ENCODE assay signal across 25 cellular contexts in genomic region chr17:14317383-14317782, GRCh38. TPM values are rescaled to one million over a fixed set of nuclear protein-coding genes. Genes with fewer than 3 reads are reported as not detected.
DNase-seq lines count a peak whose midpoint lies in the region; ATAC-seq and TF ChIP-seq lines count a peak whose summit lies in the region.
"Had no signal": no experiment of that assay in that cellular context is flagged by ENCODE, and none has a peak within 500 bp of the region (broad histone marks: within the 10 kb centered on the region; RNA-seq: fewer than 3 reads in every experiment).

No MANE protein-coding gene starts in this region.

- peaks cover 57% of the 10 kb centered on the region for H3K4me1 ChIP-seq in GM23338 (ENCODE audit: insufficient read depth)
- peaks cover 51% of the 10 kb centered on the region for H3K4me1 ChIP-seq in neural progenitor cell
- no peaks in the 10 kb centered on the region for H3K4me1 ChIP-seq in adrenal gland (replicated peaks in 1 of 2)
- H3K4me1 ChIP-seq: Peyer's patch, testis, uterus had no signal

- H3K4me1 Mint-ChIP-seq in GM23338 (peaks cover 67% of the 10 kb centered on the region), chondrocyte (ENCODE audit: low read depth) (peaks cover 50% of the 10 kb centered on the region), neural progenitor cell (peaks cover 61% of the 10 kb centered on the region)

- H3K27ac Mint-ChIP-seq in GM23338 (peak overlapping the region; percentile 72), chondrocyte (ENCODE audit: unreplicated experiment) (peak overlapping the region; percentile 13), neural progenitor cell (peak overlapping the region; percentile 98)
- H3K27ac Mint-ChIP-seq: activated T-helper 1 cell treated with anti-CD3 and anti-CD28 coated beads, Interleukin-12 subunit alpha, Interleukin-12 subunit beta, Interleukin-2, Interleukin-4 antibody, amounts not matched to agents 30 ng/mL and 10 ng/mL and 1 ng/mL, durations not matched to agents 14 hours and 24 hours and 36 hours had no signal

- H3F3A ChIP-seq in GM23338 (replicated peaks; ENCODE audit: low read depth) (no peaks in the 10 kb centered on the region; the same call in 1 of the 2 replicates), neural progenitor cell (ENCODE audit: low read depth) (peaks cover 24% of the 10 kb centered on the region)

- H3K27ac ChIP-seq in GM23338 (ENCODE audit: low read depth), result no peak overlapping the region; the same call in 1 of the 2 replicates
- H3K27ac ChIP-seq in neural progenitor cell, result peak overlapping the region; percentile 49
- H3K27ac ChIP-seq in adrenal gland, result no peak overlapping the region
- H3K27ac ChIP-seq: Peyer's patch, testis, uterus, VCaP had no signal

- no peaks in the 10 kb centered on the region for H3K9me2 ChIP-seq in GM23338 (ENCODE audit: insufficient read depth)

- H3K4me3 Mint-ChIP-seq in GM23338, result no peak overlapping the region
- H3K4me3 Mint-ChIP-seq in chondrocyte (ENCODE audit: unreplicated experiment), result no peak overlapping the region
- peak overlapping the region; percentile 73 for H3K4me3 Mint-ChIP-seq in neural progenitor cell
- H3K4me3 Mint-ChIP-seq: activated T-helper 1 cell treated with anti-CD3 and anti-CD28 coated beads, Interleukin-12 subunit alpha, Interleukin-12 subunit beta, Interleukin-2, Interleukin-4 antibody, amounts not matched to agents 30 ng/mL and 10 ng/mL and 1 ng/mL, durations not matched to agents 14 hours and 24 hours and 36 hours; CD14-positive monocyte; naive B cell had no signal

- H3K4me3 ChIP-seq in GM23338, result no peak overlapping the region
- no peak overlapping the region for H3K4me3 ChIP-seq in neural progenitor cell
- no peak overlapping the region for H3K4me3 ChIP-seq in adrenal gland
- H3K4me3 ChIP-seq: K562, MG63, Peyer's patch, testis, uterus had no signal

- H3K36me3 ChIP-seq in GM23338 (ENCODE audit: insufficient read depth) (no peaks in the 10 kb centered on the region), neural progenitor cell (no peaks in the 10 kb centered on the region), adrenal gland (replicated peaks in 1 of 2) (no peaks in the 10 kb centered on the region)
- H3K36me3 ChIP-seq: MG63, Peyer's patch, uterus had no signal

- no peak for TF ChIP-seq POLR2A in adrenal gland (IDR thresholded peaks at IDR 0.05)

- peaks cover 64% of the 10 kb centered on the region for H3K79me2 ChIP-seq in GM23338 (replicated peaks; ENCODE audit: insufficient read depth)
- peaks cover 47% of the 10 kb centered on the region for H3K79me2 ChIP-seq in neural progenitor cell (ENCODE audit: low read depth)

- no peaks in the 10 kb centered on the region; the same call in 1 of the 2 replicates for H4K20me1 ChIP-seq in GM23338 (replicated peaks; ENCODE audit: insufficient read depth)
- peaks cover 43% of the 10 kb centered on the region for H4K20me1 ChIP-seq in neural progenitor cell (ENCODE audit: low read depth)

- ATAC-seq in GM23338 (peak; percentile 76), HG03571 (IDR thresholded peaks at IDR 0.05; ENCODE audit: unreplicated experiment) (no peak)
- ATAC-seq: K562, left cardiac atrium had no signal

- H3K9ac ChIP-seq in neural progenitor cell, result no peak overlapping the region

- peak; percentile 7 to 11 for DNase-seq in activated T-cell treated with anti-CD3 and anti-CD28 coated beads, Interleukin-2, amount 50 U/mL, for 48 hours
- DNase-seq in activated T-cell treated with anti-CD3 and anti-CD28 coated beads for 4 hours (no peak), GM23338 (ENCODE audit: low spot score) (no peak), chondrocyte (ENCODE audit: low spot score) (no peak), neural progenitor cell (ENCODE audit: low spot score) (peak; percentile 23), NCI-H1694 (lab: John Stamatoyannopoulos, UW) (no peak), adrenal gland (no peak)
- DNase-seq: ACHN, cortex of kidney, DMS 273 treated with DMSO at 0.1 percent for 48 hours, glutamatergic neuron, left cardiac atrium, mesenchymal stem cell, MG63, naive B cell, NCI-H1417 treated with DMSO at 0.1 percent for 48 hours, NCI-H524, Peyer's patch, testis, uterus had no signal

- peaks cover 17% of the 10 kb centered on the region for H3K36me3 Mint-ChIP-seq in GM23338 (ENCODE audit: low read depth)
- H3K36me3 Mint-ChIP-seq in chondrocyte (ENCODE audit: low read depth), result peaks cover 8% of the 10 kb centered on the region
- H3K36me3 Mint-ChIP-seq in neural progenitor cell, result peaks cover 21% of the 10 kb centered on the region

- TF ChIP-seq CTCF in GM23338 (conservative IDR thresholded peaks at IDR 0.05; ENCODE audit: low read depth in 2 of 2) (no peak), chondrocyte (IDR thresholded peaks at IDR 0.05) (no peak), neural progenitor cell (IDR thresholded peaks at IDR 0.05) (no peak), adrenal gland (IDR thresholded peaks at IDR 0.05) (no peak)

- H3K27me3 Mint-ChIP-seq in GM23338 (ENCODE audit: insufficient read depth, low read depth, poor library complexity) (peaks cover 9% of the 10 kb centered on the region), chondrocyte (ENCODE audit: low read depth) (no peaks in the 10 kb centered on the region), neural progenitor cell (ENCODE audit: insufficient read depth, low read depth) (peaks cover under 1% of the 10 kb centered on the region)

- WGBS in adrenal gland, 4 donors, result 77 to 82% (median 81%) methylated on average over 3 of the region's 3 CpGs

- H2AFZ ChIP-seq in GM23338 (no peak overlapping the region), neural progenitor cell (replicated peaks) (no peak overlapping the region)

- H3K27me3 ChIP-seq in GM23338 (ENCODE audit: insufficient read depth) (peaks cover 6% of the 10 kb centered on the region; the same call in 1 of the 2 replicates), neural progenitor cell (no peaks in the 10 kb centered on the region), adrenal gland (no peaks in the 10 kb centered on the region)
- H3K27me3 ChIP-seq: MG63, Peyer's patch, testis, uterus had no signal

- H3K4me2 ChIP-seq in GM23338 (peak overlapping the region; percentile 64), neural progenitor cell (peak overlapping the region; percentile 62)

- H3K9me3 Mint-ChIP-seq in GM23338 (peaks cover 5% of the 10 kb centered on the region; the same call in 2 of the 3 replicates), chondrocyte (ENCODE audit: low read depth) (no peaks in the 10 kb centered on the region), neural progenitor cell (peaks cover 11% of the 10 kb centered on the region)
- H3K9me3 Mint-ChIP-seq: activated T-helper 1 cell treated with anti-CD3 and anti-CD28 coated beads, Interleukin-12 subunit alpha, Interleukin-12 subunit beta, Interleukin-2, Interleukin-4 antibody, amounts not matched to agents 30 ng/mL and 10 ng/mL and 1 ng/mL, durations not matched to agents 14 hours and 24 hours and 36 hours had no signal

- H3K9me3 ChIP-seq in neural progenitor cell (ENCODE audit: low read depth), result no peaks in the 10 kb centered on the region
- no peaks in the 10 kb centered on the region for H3K9me3 ChIP-seq in adrenal gland (replicated peaks in 1 of 3)
- H3K9me3 ChIP-seq: MG63, Peyer's patch, testis, uterus had no signal

- intact Hi-C loops in adrenal gland (cut with DNase I), result no loop called here

TF ChIP-seq in GM23338, 12 proteins besides CTCF, POLR2A, EP300 and RAD21:
- no peak for TF ChIP-seq ZNF331 (CRISPR knock-in tag; IDR thresholded peaks at IDR 0.05; ENCODE audit: low read depth)
- no peak for TF ChIP-seq CREB1 (CRISPR knock-in tag; IDR thresholded peaks at IDR 0.05; ENCODE audit: low read depth)
- no peak for TF ChIP-seq ZNF114 (CRISPR knock-in tag; IDR thresholded peaks at IDR 0.05)
- no peak for TF ChIP-seq STAT1 (IDR thresholded peaks at IDR 0.05; ENCODE audit: unreplicated experiment)
- TF ChIP-seq EZH2 (IDR thresholded peaks at IDR 0.05; ENCODE audit: low read depth, unreplicated experiment), result no peak
- no peak for TF ChIP-seq EZH2phosphoT487 (IDR thresholded peaks at IDR 0.05; ENCODE audit: unreplicated experiment)
- no peak for TF ChIP-seq JUNB (IDR thresholded peaks at IDR 0.05; ENCODE audit: unreplicated experiment)
- TF ChIP-seq NANOG (IDR thresholded peaks at IDR 0.05; ENCODE audit: borderline replicate concordance), result no peak

RNA-seq across cellular contexts. Expression of gene HS3ST3B1, which starts 16.5 kb away (rescaled TPM):
- total RNA-seq in GM23338 (2014; rRNA removed; shearing (Covaris generic)), result 17.7 and 20.6 TPM in 2 replicates
- polyA plus RNA-seq in GM23338 (2016; fragmentation: Nextera tagmentation; extraction: Ambion mirVana) (6.0 and 8.1 TPM in 2 replicates), adrenal gland (under 1 TPM; 0.47 to 0.64 (median 0.56) TPM)
- total RNA-seq in chondrocyte (25.6 to 45.6 TPM (median 27.1 TPM) in 3 replicates), neural progenitor cell (ENCODE audit: low replicate concordance) (21.2 and 21.5 TPM in 2 replicates), adrenal gland (1 to 10 TPM; 2.5 to 8.5 (median 4.1) TPM)

Comparison
In these comparisons a context has a peak if more than half of its experiments do, and no peak if none do; other contexts are left out.
1. DNase-seq: peak in activated T-cell treated with anti-CD3 and anti-CD28 coated beads, Interleukin-2, amount 50 U/mL, for 48 hours (2 of 2) and neural progenitor cell (single experiment); none in activated T-cell treated with anti-CD3 and anti-CD28 coated beads for 4 hours (single experiment), GM23338 (single experiment), chondrocyte (single experiment), NCI-H1694 (single experiment) and adrenal gland (0 of 7).
2. H3K27ac Mint-ChIP-seq: peak in every context shown above with its lines; median percentile 98 in neural progenitor cell; 72 in GM23338; 13 in chondrocyte.